13 cellular contexts compared by ENCODE assay signal in genomic region chr11:76771446-76772099, GRCh38. TPM values are rescaled to one million over a fixed set of nuclear protein-coding genes. Genes with fewer than 3 reads are reported as not detected.
DNase-seq lines count a peak whose midpoint lies in the region; ATAC-seq, FAIRE-seq and TF ChIP-seq lines count a peak whose summit lies in the region.
"Had no signal": no experiment of that assay in that cellular context is flagged by ENCODE, and none has a peak within 500 bp of the region (broad histone marks: within the 10 kb centered on the region; RNA-seq: fewer than 3 reads in every experiment).

No MANE protein-coding gene starts in this region.

- H3K23ac ChIP-seq in H1 (ENCODE audit: insufficient read length), result no peak overlapping the region

- DNase-seq in right atrium auricular region (ENCODE audit: low spot score) (no peak), cardiac septum (ENCODE audit: low spot score) (no peak), H1 (ENCODE audit: low read depth in 1 of 2, low spot score in 2 of 2) (no peak), osteocyte (ENCODE audit: extremely low spot score, unreplicated experiment) (no peak), uterus (no peak), NOMO-1 treated with DMSO at 0.1 percent for 48 hours (lab: John Stamatoyannopoulos, UW; ENCODE audit: unreplicated experiment) (no peak)
- no peak for DNase-seq in activated CD4-positive, alpha-beta T cell treated with anti-CD3 and anti-CD28 coated beads, Interleukin-2, amount 50 U/mL, for 4 hours
- DNase-seq: activated CD8-positive, alpha-beta memory T cell treated with anti-CD3 and anti-CD28 coated beads, Interleukin-2, amount 50 U/mL, for 48 hours; aorta; hypothalamus had no signal

- WGBS in H1 (ENCODE audit: extremely low coverage in 1 of 2, insufficient coverage in 1 of 2, insufficient read length in 1 of 2, insufficient replicate concordance in 2 of 2, low coverage in 1 of 2, low lambda C conversion rate in 2 of 2, missing lambda C conversion rate in 1 of 2), 2 experiments, result 82% methylated on average over 8 of the region's 8 CpGs; no CpG with 5 or more reads in 1 of the 2 experiments

- no peaks in the 10 kb centered on the region for H3K79me2 ChIP-seq in H1 (ENCODE audit: control insufficient read depth in 1 of 2, insufficient read depth in 2 of 2, low read length in 2 of 2)

- H3K9me3 ChIP-seq in right atrium auricular region, result peaks cover 0 to 7% of the 10 kb centered on the region in 2 donors
- H3K9me3 ChIP-seq in H1 (ENCODE audit: insufficient read depth in 2 of 2, low read depth in 1 of 2, low read length in 1 of 2), result peaks cover 6 to 7% of the 10 kb centered on the region in 2 experiments; a peak in 3 of 4 replicates
- H3K9me3 ChIP-seq in uterus, result no peaks in the 10 kb centered on the region

- CTCF ChIA-PET in H1 (lab: Charles Lee; ENCODE audit: partially characterized antibody), result interaction anchor here (0.6 to 2.4 kb wide), 7 partner anchors 12 to 269 kb away, joined by 3 to 7 read pairs (median 4); no protein-coding TSS in a partner anchor

- POLR2A ChIA-PET in H1 (lab: Charles Lee; ENCODE audit: partially characterized antibody), result interaction anchor here (1.7 to 2.6 kb wide), 2 partner anchors 10 kb away, joined by 6 to 23 read pairs; partner anchors contain the start of gene TSKU

- no peaks in the 10 kb centered on the region for H3K27me3 Mint-ChIP-seq in osteocyte (ENCODE audit: unreplicated experiment)
- H3K27me3 Mint-ChIP-seq in stimulated activated memory B cell treated with anti-CD40 and anti-IgM and Interleukin-4, amounts not matched to agents 10 μg/mL and 1 μg/mL and 100 μg/mL, for 72 hours, result peaks cover 33% of the 10 kb centered on the region

- no peaks in the 10 kb centered on the region for H3K79me1 ChIP-seq in H1 (ENCODE audit: low read depth, low read length)

- peaks cover 0 to 74% of the 10 kb centered on the region in 2 donors for H3K4me1 ChIP-seq in right atrium auricular region
- peaks cover 6 to 28% (median 19%) of the 10 kb centered on the region in 4 experiments for H3K4me1 ChIP-seq in H1 (replicated peaks in 1 of 4; ENCODE audit: control insufficient read depth in 3 of 4, insufficient read depth in 4 of 4, low read length in 3 of 4)
- H3K4me1 ChIP-seq in uterus, result peaks cover 32 to 43% of the 10 kb centered on the region in 2 donors

- H3K27me3 ChIP-seq in right atrium auricular region (no peaks in the 10 kb centered on the region), H1 (replicated peaks in 1 of 4; ENCODE audit: control insufficient read depth in 3 of 4, extremely low read depth in 1 of 4, insufficient read depth in 3 of 4, low read length in 3 of 4) (no peaks in the 10 kb centered on the region), uterus (no peaks in the 10 kb centered on the region)

- H2BK20ac ChIP-seq in H1 (ENCODE audit: low read length), result peak overlapping the region; percentile 64; the same call in 1 of the 2 replicates

- no peak overlapping the region for H3K4me2 ChIP-seq in H1 (ENCODE audit: insufficient read depth in 1 of 2, low read depth in 2 of 2, low read length in 2 of 2)

- no peak overlapping the region for H3K14ac ChIP-seq in H1 (ENCODE audit: insufficient read length)

- H3K36me3 Mint-ChIP-seq in osteocyte (ENCODE audit: unreplicated experiment), result peaks cover 3% of the 10 kb centered on the region
- H3K36me3 Mint-ChIP-seq in stimulated activated memory B cell treated with anti-CD40 and anti-IgM and Interleukin-4, amounts not matched to agents 10 μg/mL and 1 μg/mL and 100 μg/mL, for 72 hours, result peaks cover 6% of the 10 kb centered on the region

- H4K20me1 ChIP-seq in H1 (replicated peaks in 1 of 2; ENCODE audit: control insufficient read depth in 1 of 2, insufficient read depth in 2 of 2, low read length in 2 of 2), result no peaks in the 10 kb centered on the region

- TF ChIP-seq CTCF in right atrium auricular region (IDR thresholded peaks at IDR 0.05) (no peak), H1 (IDR thresholded peaks at IDR 0.05; ENCODE audit: control extremely low read depth in 1 of 3, insufficient read depth in 1 of 3, low read depth in 1 of 3, low read length in 3 of 3) (no peak), osteocyte (IDR thresholded peaks at IDR 0.05) (no peak), uterus (IDR thresholded peaks at IDR 0.05) (no peak)

- TF ChIP-seq RAD21 in H1 (IDR thresholded peaks at IDR 0.05 in 1 of 2, conservative IDR thresholded peaks at IDR 0.05 in 1 of 2; ENCODE audit: low read depth in 2 of 2, low read length in 2 of 2), result no peak

- peak overlapping the region; percentile 95 for H3K27ac Mint-ChIP-seq in osteocyte (ENCODE audit: unreplicated experiment)
- H3K27ac Mint-ChIP-seq in stimulated activated memory B cell treated with anti-CD40 and anti-IgM and Interleukin-4, amounts not matched to agents 10 μg/mL and 1 μg/mL and 100 μg/mL, for 72 hours, result no peak overlapping the region

- peak overlapping the region; percentile 93; the same call in 1 of the 2 replicates for H2BK12ac ChIP-seq in H1 (ENCODE audit: low read depth, low read length)

- H4K8ac ChIP-seq in H1 (ENCODE audit: extremely low read depth, insufficient read depth, low read length), result no peak overlapping the region

- H3K36me3 ChIP-seq in right atrium auricular region (no peaks in the 10 kb centered on the region), H1 (ENCODE audit: control insufficient read depth in 2 of 4, insufficient read depth in 4 of 4, low read length in 3 of 4) (no peaks in the 10 kb centered on the region), uterus (no peaks in the 10 kb centered on the region)

- H3K4ac ChIP-seq in H1 (replicated peaks; ENCODE audit: insufficient read length, low read depth, low read length), result peak overlapping the region; percentile 27

- TF ChIP-seq EP300 in H1 (IDR thresholded peaks at IDR 0.05; ENCODE audit: borderline replicate concordance in 1 of 2, low read depth in 2 of 2, low read length in 2 of 2), result no peak

- peak overlapping the region; percentile 82; the same call in 1 of the 2 replicates for H2BK5ac ChIP-seq in H1 (ENCODE audit: low read depth, low read length)

- H3K23me2 ChIP-seq in H1 (ENCODE audit: low read depth, low read length), result no peaks in the 10 kb centered on the region

- H4K5ac ChIP-seq in H1 (ENCODE audit: insufficient read length, low read depth, low read length), result no peak overlapping the region

- H4K91ac ChIP-seq in H1 (replicated peaks; ENCODE audit: insufficient read length, low read length), result peak overlapping the region; percentile 75

- peak overlapping the region; percentile 36 for H2BK120ac ChIP-seq in H1 (replicated peaks; ENCODE audit: low read depth, low read length)

- no peak overlapping the region for H3K4me3 Mint-ChIP-seq in osteocyte (ENCODE audit: unreplicated experiment)
- H3K4me3 Mint-ChIP-seq in stimulated activated memory B cell treated with anti-CD40 and anti-IgM and Interleukin-4, amounts not matched to agents 10 μg/mL and 1 μg/mL and 100 μg/mL, for 72 hours, result no peak overlapping the region

- H3K4me3 ChIP-seq in right atrium auricular region (no peak overlapping the region), H1 (ENCODE audit: extremely low read depth in 1 of 4, insufficient read depth in 2 of 4, low read depth in 3 of 4, low read length in 4 of 4) (no peak overlapping the region), uterus (no peak overlapping the region)

- peaks cover 66% of the 10 kb centered on the region for H3K4me1 Mint-ChIP-seq in osteocyte (ENCODE audit: unreplicated experiment)
- H3K4me1 Mint-ChIP-seq in stimulated activated memory B cell treated with anti-CD40 and anti-IgM and Interleukin-4, amounts not matched to agents 10 μg/mL and 1 μg/mL and 100 μg/mL, for 72 hours, result peaks cover 6% of the 10 kb centered on the region

- peaks cover 8% of the 10 kb centered on the region for H3K9me3 Mint-ChIP-seq in osteocyte (ENCODE audit: unreplicated experiment)
- H3K9me3 Mint-ChIP-seq in stimulated activated memory B cell treated with anti-CD40 and anti-IgM and Interleukin-4, amounts not matched to agents 10 μg/mL and 1 μg/mL and 100 μg/mL, for 72 hours, result peaks cover 3% of the 10 kb centered on the region

- H3K18ac ChIP-seq in H1 (ENCODE audit: extremely low read depth, low read length), result peak overlapping the region; percentile 44; the same call in 1 of the 2 replicates

- TF ChIP-seq POLR2A in H1 (IDR thresholded peaks at IDR 0.05; ENCODE audit: control extremely low read depth in 1 of 2, low read depth in 2 of 2, low read length in 2 of 2) (no peak), uterus (IDR thresholded peaks at IDR 0.05) (no peak)

- no peak for FAIRE-seq in H1 (lab: Jason Lieb, UNC)
- FAIRE-seq: TTC549 had no signal

- ATAC-seq in stimulated activated memory B cell treated with anti-CD40 and anti-IgM and Interleukin-4, amounts not matched to agents 10 μg/mL and 1 μg/mL and 100 μg/mL, for 72 hours, result no peak

- no peak overlapping the region for H3K56ac ChIP-seq in H1 (replicated peaks; ENCODE audit: insufficient read length, low read depth, low read length)

- H2AFZ ChIP-seq in H1 (ENCODE audit: low read length), result no peak overlapping the region

- H2AK5ac ChIP-seq in H1 (ENCODE audit: low read depth, low read length), result 0 out of 2 replicates have a peak overlapping the region, but pooled peaks have one; percentile 94

- H3K27ac ChIP-seq in right atrium auricular region, result peak overlapping the region; percentile 46 to 61
- no peak overlapping the region for H3K27ac ChIP-seq in H1 (ENCODE audit: low read depth, low read length)
- peak overlapping the region; percentile 82 to 84 for H3K27ac ChIP-seq in uterus

- intact Hi-C loops in cardiac septum (cut with DNase I) (no loop called here), uterus (cut with DNase I; ENCODE audit: low total_unique reads) (no loop called here)

- peak overlapping the region; percentile 93; the same call in 1 of the 2 replicates for H2BK15ac ChIP-seq in H1 (ENCODE audit: low read length)

- no peak overlapping the region; a peak in 1 of 7 replicates for H3K9ac ChIP-seq in H1 (replicated peaks in 1 of 4; ENCODE audit: extremely low read depth in 1 of 4, low read depth in 3 of 4, low read length in 3 of 4)

TF ChIP-seq in H1, 55 proteins besides CTCF, POLR2A, EP300 and RAD21 (continues in another document):
- TF ChIP-seq TAF1 (IDR thresholded peaks at IDR 0.05; ENCODE audit: low read depth, low read length), result no peak
- no peak for TF ChIP-seq CREB1 (IDR thresholded peaks at IDR 0.05)
- TF ChIP-seq HDAC2 (IDR thresholded peaks at IDR 0.05; ENCODE audit: borderline replicate concordance in 1 of 2, low read depth in 2 of 2, low read length in 2 of 2), result no peak

RNA-seq across cellular contexts. Expression of gene TSKU, which starts 11.6 kb away (rescaled TPM):
- total RNA-seq in right atrium auricular region, result 10 to 100 TPM; 18.7 to 46.6 TPM
- total RNA-seq in cardiac septum, result 6.9 TPM
- total RNA-seq in H1 (2021; fragmentation: NEBNext Ultra II Directional; extraction: Animal tissue kit (Norgen Biotek cat#: 25700)), result 22.8 TPM in 2 replicates
- polyA plus RNA-seq in H1 (2011; rRNA removed), result 28.4 and 40.7 TPM in 2 replicates
- 18.1 TPM for polyA plus RNA-seq in H1 (2011; cell fraction: cytosol; rRNA removed)
- 34.2 TPM for polyA plus RNA-seq in H1 (2011; cell fraction: nucleus; rRNA removed)
- 15.8 to 27.1 TPM (median 20.7 TPM) in 4 replicates for polyA plus RNA-seq in H1 (2012, experiment 1 of 2)
- polyA plus RNA-seq in H1 (2012, experiment 2 of 2), result 22.0 TPM
- polyA plus RNA-seq in H1 (2013, experiment 1 of 2), result 21.4 TPM
- 23.8 TPM for polyA plus RNA-seq in H1 (2013, experiment 2 of 2)
- polyA minus RNA-seq in H1 (2011; rRNA and poly(A)+ RNA removed), result 21.7 and 33.3 TPM in 2 replicates
- polyA minus RNA-seq in H1 (2011; cell fraction: cytosol; rRNA and poly(A)+ RNA removed), result 17.2 TPM
- 27.5 TPM for polyA minus RNA-seq in H1 (2011; cell fraction: nucleus; rRNA and poly(A)+ RNA removed)
- 84.0 and 84.1 TPM in 2 replicates for total RNA-seq in osteocyte
- total RNA-seq in uterus, result 100 to 1,000 TPM in 1 of 4 donors, 10 to 100 TPM in 3; 19.4 to 108 (median 27.4) TPM
- total RNA-seq: mononuclear cell had no signal
